ENCODE assay signal across 8 cellular contexts in genomic region chr20:63573739-63574131, GRCh38. TPM values are rescaled to one million over a fixed set of nuclear protein-coding genes. Genes with fewer than 3 reads are reported as not detected.
A peak's percentile ranks its signal among the peaks of the same experiment; 100 is the strongest.
DNase-seq lines count a peak whose midpoint lies in the region; ATAC-seq and TF ChIP-seq lines count a peak whose summit lies in the region.

No MANE protein-coding gene starts in this region.

- no peak overlapping the region for H4K8ac ChIP-seq in trophoblast cell (ENCODE audit: low read depth, low read length)

- H3K79me2 ChIP-seq in trophoblast cell (ENCODE audit: control insufficient read depth, insufficient read depth, low read length, poor library complexity), result peaks cover 3% of the 10 kb centered on the region

- H4K91ac ChIP-seq in trophoblast cell (ENCODE audit: low read depth, low read length), result peak overlapping the region; percentile 81

- H3K27me3 ChIP-seq in SJCRH30 (peaks cover 33% of the 10 kb centered on the region), trophoblast cell (ENCODE audit: insufficient read depth, low read length) (no peaks in the 10 kb centered on the region)

- H2AFZ ChIP-seq in trophoblast cell (ENCODE audit: insufficient read depth, low read length, poor library complexity), result peak overlapping the region; percentile 84

- H2BK120ac ChIP-seq in trophoblast cell (ENCODE audit: insufficient read depth, low read length, poor library complexity), result no peak overlapping the region

- no peak for DNase-seq in SJCRH30
- DNase-seq in fibroblast of pulmonary artery (ENCODE audit: low read depth), result no peak
- peak in 1 of 2 donors; percentile 14 for DNase-seq in trophoblast cell
- DNase-seq in NOMO-1 (lab: John Stamatoyannopoulos, UW; ENCODE audit: unreplicated experiment in 2 of 2), result no peak
- no peak for DNase-seq in mucosa of gallbladder (ENCODE audit: low spot score)
- no peak for DNase-seq in stimulated activated CD4-positive, alpha-beta T cell treated with anti-CD3 and anti-CD28 coated beads, Interleukin-4, amount 100 ng/mL, for 24 hours

- peak overlapping the region; percentile 43 for H3K18ac ChIP-seq in trophoblast cell (ENCODE audit: low read length)

- peak overlapping the region; percentile 56 for H3K4ac ChIP-seq in trophoblast cell (ENCODE audit: low read depth, low read length)

- peak overlapping the region; percentile 99 for H3K4me2 ChIP-seq in trophoblast cell (ENCODE audit: low read length)

- H3K9me3 ChIP-seq in ES-I3 (ENCODE audit: control insufficient read depth, insufficient read depth, low read length), result no peaks in the 10 kb centered on the region
- no peaks in the 10 kb centered on the region for H3K9me3 ChIP-seq in SJCRH30 (replicated peaks)
- H3K9me3 ChIP-seq in trophoblast cell (ENCODE audit: insufficient read depth, low read depth, low read length), result no peaks in the 10 kb centered on the region

- WGBS in trophoblast cell (ENCODE audit: extremely low coverage, insufficient coverage, insufficient read length), result no CpG with 5 or more reads among the region's 23 CpGs

- H3K9ac ChIP-seq in ES-I3 (ENCODE audit: low read depth, low read length), result peak overlapping the region; percentile 42
- peak overlapping the region; percentile 84 for H3K9ac ChIP-seq in trophoblast cell (ENCODE audit: low read length)

- H4K12ac ChIP-seq in trophoblast cell (ENCODE audit: low read depth, low read length), result peak overlapping the region; percentile 71

- H3K36me3 ChIP-seq in ES-I3 (ENCODE audit: insufficient read depth, low read length), result no peaks in the 10 kb centered on the region
- H3K36me3 ChIP-seq in SJCRH30, result no peaks in the 10 kb centered on the region
- H3K36me3 ChIP-seq in trophoblast cell (ENCODE audit: control insufficient read depth in 1 of 2, insufficient read depth in 2 of 2, low read length in 2 of 2), result peaks cover 0 to 4% of the 10 kb centered on the region in 2 experiments

- H3K14ac ChIP-seq in trophoblast cell (ENCODE audit: low read length), result peak overlapping the region; percentile 83

- H3K79me1 ChIP-seq in trophoblast cell (ENCODE audit: low read length), result peaks cover 8% of the 10 kb centered on the region

- H3K4me1 ChIP-seq in ES-I3 (ENCODE audit: insufficient read depth, low read length) (no peaks in the 10 kb centered on the region), SJCRH30 (peaks cover 5% of the 10 kb centered on the region; the same call in 1 of the 2 replicates), trophoblast cell (ENCODE audit: control insufficient read depth in 1 of 2, insufficient read depth in 2 of 2, low read length in 2 of 2) (peaks cover 3 to 12% of the 10 kb centered on the region in 2 experiments)

- TF ChIP-seq CTCF in fibroblast of pulmonary artery (IDR thresholded peaks at IDR 0.05; ENCODE audit: low read length, missing control alignments), result no peak

- H2BK12ac ChIP-seq in trophoblast cell (ENCODE audit: low read length), result no peak overlapping the region

- no peak overlapping the region for H3K23ac ChIP-seq in trophoblast cell (ENCODE audit: low read length)

- H3K4me3 ChIP-seq in SJCRH30, result peak overlapping the region; percentile 50
- peak overlapping the region; percentile 81 for H3K4me3 ChIP-seq in fibroblast of pulmonary artery (replicated peaks; ENCODE audit: low read depth, low read length)
- H3K4me3 ChIP-seq in trophoblast cell (ENCODE audit: low read depth, low read length), result peak overlapping the region; percentile 67

- H2BK5ac ChIP-seq in trophoblast cell (ENCODE audit: low read depth, low read length, poor library complexity), result no peak overlapping the region

- H3K27ac ChIP-seq in SJCRH30 (no peak overlapping the region), trophoblast cell (ENCODE audit: low read depth, low read length) (no peak overlapping the region)

- peak overlapping the region; percentile 44 for H2AK5ac ChIP-seq in trophoblast cell (ENCODE audit: low read length)

- no peak for ATAC-seq in GM21423 (IDR thresholded peaks at IDR 0.05; ENCODE audit: unreplicated experiment)

RNA-seq across cellular contexts. Expression of gene HELZ2, which starts 0.3 kb away (rescaled TPM):
- 4.6 and 5.7 TPM in 2 replicates for total RNA-seq in SJCRH30 (2014; rRNA removed; shearing (Covaris generic))
- 8.7 and 9.1 TPM in 2 replicates for polyA plus RNA-seq in trophoblast cell (2013)
- total RNA-seq in mucosa of gallbladder, result 48.9 TPM

RNA-seq across cellular contexts. Expression of gene FNDC11, which starts 19.8 kb away (rescaled TPM):
- total RNA-seq in SJCRH30 (2014; rRNA removed; shearing (Covaris generic)), result 0.02 and 0.20 TPM in 2 replicates
- 0.69 and 0.85 TPM in 2 replicates for polyA plus RNA-seq in trophoblast cell (2013)
- 1.4 TPM for total RNA-seq in mucosa of gallbladder

RNA-seq across cellular contexts. Expression of gene SRMS, which starts 26.2 kb away (rescaled TPM):
- total RNA-seq in SJCRH30 (2014; rRNA removed; shearing (Covaris generic)), result not detected in 2 replicates
- polyA plus RNA-seq in trophoblast cell (2013), result not detected in 2 replicates
- not detected for total RNA-seq in mucosa of gallbladder

RNA-seq across cellular contexts. Expression of gene PTK6, which starts 36.6 kb away (rescaled TPM):
- 1.4 TPM in 2 replicates for total RNA-seq in SJCRH30 (2014; rRNA removed; shearing (Covaris generic))
- polyA plus RNA-seq in trophoblast cell (2013), result 0.03 TPM in 1 of 2 replicates, not detected in the other
- total RNA-seq in mucosa of gallbladder, result 11.0 TPM

RNA-seq across cellular contexts. Expression of gene GMEB2, which starts 53.2 kb away (rescaled TPM):
- 19.5 and 20.2 TPM in 2 replicates for total RNA-seq in SJCRH30 (2014; rRNA removed; shearing (Covaris generic))
- polyA plus RNA-seq in trophoblast cell (2013), result 12.3 and 13.4 TPM in 2 replicates
- total RNA-seq in mucosa of gallbladder, result 12.1 TPM
